8 cellular contexts compared by ENCODE assay signal in the genomic region with DNA sequence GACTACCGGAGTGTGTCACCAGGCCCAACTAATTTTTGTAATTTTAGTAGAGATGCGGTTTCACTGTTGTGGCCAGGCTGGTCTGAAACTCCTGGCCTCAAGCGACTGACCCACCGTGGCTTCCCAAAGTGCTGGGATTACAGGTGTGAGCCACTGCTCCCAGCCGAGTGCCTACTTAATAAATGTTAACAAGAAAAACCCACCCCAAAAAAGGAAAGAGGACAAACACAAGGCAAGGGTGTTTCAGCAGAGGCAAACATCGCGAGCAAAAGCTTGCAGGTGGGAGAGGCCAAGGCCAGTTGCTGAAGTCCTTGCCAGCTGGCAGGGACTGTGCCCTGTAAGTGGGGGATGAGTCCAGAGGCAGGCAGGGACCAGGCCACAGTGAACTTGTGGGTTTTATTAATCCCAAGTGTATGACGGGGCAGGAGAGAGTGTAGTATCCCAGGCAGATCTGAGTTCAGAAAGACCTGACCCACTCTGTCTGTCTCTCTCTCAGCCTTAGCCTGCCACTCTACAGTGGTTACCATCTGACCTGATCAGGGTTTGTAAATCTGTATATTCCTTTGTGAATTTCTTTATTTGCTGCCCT. TPM values are rescaled to one million over a fixed set of nuclear protein-coding genes. Genes with fewer than 3 reads are reported as not detected.
DNase-seq lines count a peak whose midpoint lies in the region; ATAC-seq and TF ChIP-seq lines count a peak whose summit lies in the region.

No MANE protein-coding gene starts in this region.

- H3K4me1 Mint-ChIP-seq in WTC11: peaks cover 7% of the 10 kb centered on the region

- POLR2A ChIA-PET in WTC11 (lab: Charles Lee): interaction anchor here (0.8 to 1.0 kb wide), 2 partner anchors 16 to 141 kb away, joined by 5 to 7 read pairs; no protein-coding TSS in a partner anchor

- H3K4me3 Mint-ChIP-seq in WTC11: no peak overlapping the region

- H3K27me3 ChIP-seq in aorta (ENCODE audit: control insufficient read depth in 1 of 2, insufficient read depth in 2 of 2, low read length in 1 of 2): no peaks in the 10 kb centered on the region

- peak; percentile 31 to 41 for ATAC-seq in activated naive CD4-positive, alpha-beta T cell treated with anti-CD3 and anti-CD28 coated beads, Interleukin-2, amount 50 U/mL, for 72 hours
- ATAC-seq in WTC11: no peak
- ATAC-seq in aorta (ENCODE audit: low FRiP score): peak; percentile 24
- no peak for ATAC-seq in GM18858 (IDR thresholded peaks at IDR 0.05; ENCODE audit: unreplicated experiment)

- no peaks in the 10 kb centered on the region for H3K27me3 Mint-ChIP-seq in WTC11 (ENCODE audit: low read depth)

- H3K9me3 ChIP-seq in aorta (ENCODE audit: control insufficient read depth, low read length): no peaks in the 10 kb centered on the region

- H3K4me3 ChIP-seq in aorta (ENCODE audit: low read length in 2 of 2): no peak overlapping the region

- H3K9me3 Mint-ChIP-seq in activated naive CD4-positive, alpha-beta T cell treated with anti-CD3 and anti-CD28 coated beads, Interleukin-2, amount 50 U/mL, for 72 hours: no peaks in the 10 kb centered on the region
- no peaks in the 10 kb centered on the region for H3K9me3 Mint-ChIP-seq in WTC11

- 45 to 46% methylated on average over 8 of the region's 8 CpGs for WGBS in aorta, 2 donors

- no peak for TF ChIP-seq CTCF in WTC11 (IDR thresholded peaks at IDR 0.05)

- no peak overlapping the region for H3K27ac ChIP-seq in aorta (ENCODE audit: low read depth in 1 of 2, low read length in 2 of 2)

- DNase-seq in activated naive CD4-positive, alpha-beta T cell treated with anti-CD3 and anti-CD28 coated beads, Interleukin-2, amount 50 U/mL, for 72 hours (ENCODE audit: low spot score in 2 of 2): no peak
- DNase-seq in activated naive CD4-positive, alpha-beta T cell (lab: John Stamatoyannopoulos, UW): no peak
- no peak for DNase-seq in WTC11 (ENCODE audit: low spot score)
- peak; percentile 19 for DNase-seq in kidney tubule cell (ENCODE audit: low spot score)
- peak in 1 of 2 donors; percentile 59 for DNase-seq in aorta
- DNase-seq in islet precursor cell: no peak
- DNase-seq in HK-2 (ENCODE audit: unreplicated experiment): no peak

- no peaks in the 10 kb centered on the region for H3K36me3 Mint-ChIP-seq in activated naive CD4-positive, alpha-beta T cell treated with anti-CD3 and anti-CD28 coated beads, Interleukin-2, amount 50 U/mL, for 72 hours
- H3K36me3 Mint-ChIP-seq in WTC11: peaks cover 8% of the 10 kb centered on the region

- no peaks in the 10 kb centered on the region for H3K4me1 ChIP-seq in aorta (ENCODE audit: control insufficient read depth in 1 of 2, insufficient read depth in 2 of 2, low read length in 2 of 2)

- peak overlapping the region in 1 of 2 donors; percentile 91 for H3K27ac Mint-ChIP-seq in activated naive CD4-positive, alpha-beta T cell treated with anti-CD3 and anti-CD28 coated beads, Interleukin-2, amount 50 U/mL, for 72 hours
- peak overlapping the region; percentile 71; the same call in 1 of the 2 replicates for H3K27ac Mint-ChIP-seq in WTC11

- intact Hi-C loops in aorta (cut with DNase I): no loop called here

- H3K36me3 ChIP-seq in aorta (ENCODE audit: control insufficient read depth in 1 of 2, insufficient read depth in 2 of 2, low read length in 1 of 2): no peaks in the 10 kb centered on the region

- CTCF ChIA-PET in WTC11 (lab: Charles Lee): interaction anchor here (1.8 kb wide), 1 partner anchor 74 kb away, joined by 5 read pairs; no protein-coding TSS in a partner anchor

TF ChIP-seq in WTC11, 78 proteins besides CTCF, POLR2A, EP300 and RAD21 (continues in another document):
- TF ChIP-seq RORB (CRISPR knock-in tag; IDR thresholded peaks at IDR 0.05) (no peak), CBFB (CRISPR knock-in tag; IDR thresholded peaks at IDR 0.05; ENCODE audit: low read depth) (no peak), TEAD1 (CRISPR knock-in tag; IDR thresholded peaks at IDR 0.05) (no peak), TEAD4 (CRISPR knock-in tag; IDR thresholded peaks at IDR 0.05) (no peak), NFYB (CRISPR knock-in tag; conservative IDR thresholded peaks at IDR 0.05; ENCODE audit: low read depth) (no peak), PRRX2 (CRISPR knock-in tag; IDR thresholded peaks at IDR 0.05) (no peak), ESRRA (CRISPR knock-in tag; IDR thresholded peaks at IDR 0.05; ENCODE audit: borderline replicate concordance) (no peak), GTF2I (CRISPR knock-in tag; conservative IDR thresholded peaks at IDR 0.05) (no peak)
- TF ChIP-seq, protein P1, sequence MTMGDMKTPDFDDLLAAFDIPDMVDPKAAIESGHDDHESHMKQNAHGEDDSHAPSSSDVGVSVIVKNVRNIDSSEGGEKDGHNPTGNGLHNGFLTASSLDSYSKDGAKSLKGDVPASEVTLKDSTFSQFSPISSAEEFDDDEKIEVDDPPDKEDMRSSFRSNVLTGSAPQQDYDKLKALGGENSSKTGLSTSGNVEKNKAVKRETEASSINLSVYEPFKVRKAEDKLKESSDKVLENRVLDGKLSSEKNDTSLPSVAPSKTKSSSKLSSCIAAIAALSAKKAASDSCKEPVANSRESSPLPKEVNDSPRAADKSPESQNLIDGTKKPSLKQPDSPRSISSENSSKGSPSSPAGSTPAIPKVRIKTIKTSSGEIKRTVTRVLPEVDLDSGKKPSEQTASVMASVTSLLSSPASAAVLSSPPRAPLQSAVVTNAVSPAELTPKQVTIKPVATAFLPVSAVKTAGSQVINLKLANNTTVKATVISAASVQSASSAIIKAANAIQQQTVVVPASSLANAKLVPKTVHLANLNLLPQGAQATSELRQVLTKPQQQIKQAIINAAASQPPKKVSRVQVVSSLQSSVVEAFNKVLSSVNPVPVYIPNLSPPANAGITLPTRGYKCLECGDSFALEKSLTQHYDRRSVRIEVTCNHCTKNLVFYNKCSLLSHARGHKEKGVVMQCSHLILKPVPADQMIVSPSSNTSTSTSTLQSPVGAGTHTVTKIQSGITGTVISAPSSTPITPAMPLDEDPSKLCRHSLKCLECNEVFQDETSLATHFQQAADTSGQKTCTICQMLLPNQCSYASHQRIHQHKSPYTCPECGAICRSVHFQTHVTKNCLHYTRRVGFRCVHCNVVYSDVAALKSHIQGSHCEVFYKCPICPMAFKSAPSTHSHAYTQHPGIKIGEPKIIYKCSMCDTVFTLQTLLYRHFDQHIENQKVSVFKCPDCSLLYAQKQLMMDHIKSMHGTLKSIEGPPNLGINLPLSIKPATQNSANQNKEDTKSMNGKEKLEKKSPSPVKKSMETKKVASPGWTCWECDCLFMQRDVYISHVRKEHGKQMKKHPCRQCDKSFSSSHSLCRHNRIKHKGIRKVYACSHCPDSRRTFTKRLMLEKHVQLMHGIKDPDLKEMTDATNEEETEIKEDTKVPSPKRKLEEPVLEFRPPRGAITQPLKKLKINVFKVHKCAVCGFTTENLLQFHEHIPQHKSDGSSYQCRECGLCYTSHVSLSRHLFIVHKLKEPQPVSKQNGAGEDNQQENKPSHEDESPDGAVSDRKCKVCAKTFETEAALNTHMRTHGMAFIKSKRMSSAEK (CRISPR knock-in tag; IDR thresholded peaks at IDR 0.05; ENCODE audit: borderline replicate concordance): no peak
- TF ChIP-seq, protein P2, sequence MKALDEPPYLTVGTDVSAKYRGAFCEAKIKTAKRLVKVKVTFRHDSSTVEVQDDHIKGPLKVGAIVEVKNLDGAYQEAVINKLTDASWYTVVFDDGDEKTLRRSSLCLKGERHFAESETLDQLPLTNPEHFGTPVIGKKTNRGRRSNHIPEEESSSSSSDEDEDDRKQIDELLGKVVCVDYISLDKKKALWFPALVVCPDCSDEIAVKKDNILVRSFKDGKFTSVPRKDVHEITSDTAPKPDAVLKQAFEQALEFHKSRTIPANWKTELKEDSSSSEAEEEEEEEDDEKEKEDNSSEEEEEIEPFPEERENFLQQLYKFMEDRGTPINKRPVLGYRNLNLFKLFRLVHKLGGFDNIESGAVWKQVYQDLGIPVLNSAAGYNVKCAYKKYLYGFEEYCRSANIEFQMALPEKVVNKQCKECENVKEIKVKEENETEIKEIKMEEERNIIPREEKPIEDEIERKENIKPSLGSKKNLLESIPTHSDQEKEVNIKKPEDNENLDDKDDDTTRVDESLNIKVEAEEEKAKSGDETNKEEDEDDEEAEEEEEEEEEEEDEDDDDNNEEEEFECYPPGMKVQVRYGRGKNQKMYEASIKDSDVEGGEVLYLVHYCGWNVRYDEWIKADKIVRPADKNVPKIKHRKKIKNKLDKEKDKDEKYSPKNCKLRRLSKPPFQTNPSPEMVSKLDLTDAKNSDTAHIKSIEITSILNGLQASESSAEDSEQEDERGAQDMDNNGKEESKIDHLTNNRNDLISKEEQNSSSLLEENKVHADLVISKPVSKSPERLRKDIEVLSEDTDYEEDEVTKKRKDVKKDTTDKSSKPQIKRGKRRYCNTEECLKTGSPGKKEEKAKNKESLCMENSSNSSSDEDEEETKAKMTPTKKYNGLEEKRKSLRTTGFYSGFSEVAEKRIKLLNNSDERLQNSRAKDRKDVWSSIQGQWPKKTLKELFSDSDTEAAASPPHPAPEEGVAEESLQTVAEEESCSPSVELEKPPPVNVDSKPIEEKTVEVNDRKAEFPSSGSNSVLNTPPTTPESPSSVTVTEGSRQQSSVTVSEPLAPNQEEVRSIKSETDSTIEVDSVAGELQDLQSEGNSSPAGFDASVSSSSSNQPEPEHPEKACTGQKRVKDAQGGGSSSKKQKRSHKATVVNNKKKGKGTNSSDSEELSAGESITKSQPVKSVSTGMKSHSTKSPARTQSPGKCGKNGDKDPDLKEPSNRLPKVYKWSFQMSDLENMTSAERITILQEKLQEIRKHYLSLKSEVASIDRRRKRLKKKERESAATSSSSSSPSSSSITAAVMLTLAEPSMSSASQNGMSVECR (CRISPR knock-in tag; IDR thresholded peaks at IDR 0.05; ENCODE audit: borderline replicate concordance): no peak

RNA-seq across cellular contexts. Expression of a gene that starts 6.4 kb away (rescaled TPM):
- 10 to 100 TPM; 64.8 to 73.8 TPM for total RNA-seq in activated naive CD4-positive, alpha-beta T cell treated with anti-CD3 and anti-CD28 coated beads, Interleukin-2, amount 50 U/mL, for 72 hours
- total RNA-seq in WTC11 (2021) (67.7 to 81.7 TPM (median 69.3 TPM) in 3 replicates), aorta (10 to 100 TPM; 61.9 to 77.7 TPM)
- 100 to 1,000 TPM in 1 of 2 donors, 10 to 100 TPM in 1; 15.2 to 116 TPM for polyA plus RNA-seq in aorta

RNA-seq across cellular contexts. Expression of a gene that starts 10.5 kb away (rescaled TPM):
- total RNA-seq in activated naive CD4-positive, alpha-beta T cell treated with anti-CD3 and anti-CD28 coated beads, Interleukin-2, amount 50 U/mL, for 72 hours: 10 to 100 TPM; 74.8 to 89.3 TPM
- 106 to 111 TPM (median 107 TPM) in 3 replicates for total RNA-seq in WTC11 (2021)
- 100 to 1,000 TPM; 103 to 131 TPM for total RNA-seq in aorta
- polyA plus RNA-seq in aorta: 100 to 1,000 TPM in 1 of 2 donors, 10 to 100 TPM in 1; 29.3 to 115 TPM

RNA-seq across cellular contexts. Expression of a gene that starts 17.9 kb away (rescaled TPM):
- total RNA-seq in activated naive CD4-positive, alpha-beta T cell treated with anti-CD3 and anti-CD28 coated beads, Interleukin-2, amount 50 U/mL, for 72 hours: 10 to 100 TPM; 39.3 to 39.5 TPM
- total RNA-seq in WTC11 (2021) (3.3 to 5.4 TPM (median 3.4 TPM) in 3 replicates), aorta (10 to 100 TPM; 19.7 to 34.8 TPM)
- polyA plus RNA-seq in aorta: 1 to 10 TPM in 1 of 2 donors, under 1 TPM in 1; 0.13 to 2.0 TPM

RNA-seq across cellular contexts. Expression of a gene that starts 58.1 kb away (rescaled TPM):
- 10 to 100 TPM; 12.9 to 24.1 TPM for total RNA-seq in activated naive CD4-positive, alpha-beta T cell treated with anti-CD3 and anti-CD28 coated beads, Interleukin-2, amount 50 U/mL, for 72 hours
- total RNA-seq in WTC11 (2021) (3.7 to 4.4 TPM (median 4.2 TPM) in 3 replicates), aorta (100 to 1,000 TPM; 339 to 538 TPM)
- 100 to 1,000 TPM in 1 of 2 donors, 10 to 100 TPM in 1; 46.1 to 191 TPM for polyA plus RNA-seq in aorta

Comparison
In these comparisons a context has a peak if more than half of its experiments do, and no peak if none do; other contexts are left out.
1. ATAC-seq: peak in activated naive CD4-positive, alpha-beta T cell treated with anti-CD3 and anti-CD28 coated beads, Interleukin-2, amount 50 U/mL, for 72 hours (2 of 2) and aorta (single experiment); none in WTC11 (single experiment) and GM18858 (single experiment).